Comparison of ENCODE assay signal across 24 cellular contexts in the genomic region with DNA sequence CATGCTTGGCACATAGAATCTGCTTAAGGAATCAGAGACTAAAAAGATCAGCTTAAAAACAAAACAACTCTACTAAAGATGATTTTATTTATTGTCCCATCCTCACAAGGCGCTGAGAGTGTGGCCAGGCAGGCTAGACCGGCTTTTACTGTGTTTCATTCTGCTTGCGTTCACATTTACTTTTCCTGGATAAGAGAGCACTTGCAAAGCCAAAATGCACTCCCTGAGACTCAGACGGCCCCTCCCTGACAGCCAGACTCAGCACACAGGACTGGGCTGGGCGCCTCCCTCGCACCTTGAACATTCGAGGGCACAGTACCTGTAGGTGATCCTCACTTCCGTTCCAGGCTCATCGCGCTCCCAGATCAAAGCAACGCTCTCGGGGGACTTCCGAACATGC. TPM values are rescaled to one million over a fixed set of nuclear protein-coding genes. Genes with fewer than 3 reads are reported as not detected.
DNase-seq lines count a peak whose midpoint lies in the region; ATAC-seq, FAIRE-seq and TF ChIP-seq lines count a peak whose summit lies in the region.
"Had no signal": no experiment of that assay in that cellular context is flagged by ENCODE, and none has a peak within 500 bp of the region (broad histone marks: within the 10 kb centered on the region; RNA-seq: fewer than 3 reads in every experiment).

No MANE protein-coding gene starts in this region.

- H4K5ac ChIP-seq in mesendoderm (ENCODE audit: low read length): no peak overlapping the region

- no peaks in the 10 kb centered on the region for H3K27me3 Mint-ChIP-seq in CD4-positive, CD25-positive, alpha-beta regulatory T cell
- H3K27me3 Mint-ChIP-seq: T-cell had no signal

- H3K36me3 Mint-ChIP-seq in CD4-positive, CD25-positive, alpha-beta regulatory T cell: no peaks in the 10 kb centered on the region

- FAIRE-seq in small intestine (lab: Jason Lieb, UNC): no peak

- no peaks in the 10 kb centered on the region for H3K79me2 ChIP-seq in mesendoderm (ENCODE audit: control insufficient read depth, insufficient read depth, low read length)

- H2BK120ac ChIP-seq in mesendoderm (ENCODE audit: low read depth, low read length): no peak overlapping the region

- no peak overlapping the region for H3K9ac ChIP-seq in mesendoderm (ENCODE audit: low read length)

- H3K79me1 ChIP-seq in mesendoderm (ENCODE audit: low read length): no peaks in the 10 kb centered on the region

- no peak for TF ChIP-seq POLR2A in Peyer's patch (IDR thresholded peaks at IDR 0.05)

- H2AK5ac ChIP-seq in mesendoderm (ENCODE audit: low read length): no peak overlapping the region

- no peak overlapping the region for H3K4me3 ChIP-seq in CD4-positive, CD25-positive, alpha-beta regulatory T cell (ENCODE audit: low read depth, low read length)
- no peak overlapping the region for H3K4me3 ChIP-seq in Peyer's patch
- no peak overlapping the region for H3K4me3 ChIP-seq in small intestine (ENCODE audit: low read depth in 1 of 2, low read length in 2 of 2)
- no peak overlapping the region for H3K4me3 ChIP-seq in mesendoderm (ENCODE audit: low read length)
- H3K4me3 ChIP-seq: adrenal gland, GM23338, thoracic aorta had no signal

- H3K18ac ChIP-seq in mesendoderm (ENCODE audit: low read length): no peak overlapping the region

- H2BK15ac ChIP-seq in mesendoderm (replicated peaks; ENCODE audit: low read depth): no peak overlapping the region

- WGBS in small intestine, 3 donors: 62 to 81% (median 68%) methylated on average over 13 of the region's 13 CpGs
- WGBS in mesendoderm (ENCODE audit: extremely low coverage, insufficient coverage, low lambda C conversion rate): no CpG with 5 or more reads among the region's 13 CpGs

- peaks cover 0 to 56% (median 29%) of the 10 kb centered on the region in 4 donors for H3K4me1 Mint-ChIP-seq in CD4-positive, CD25-positive, alpha-beta regulatory T cell

- no peak overlapping the region for H3K4ac ChIP-seq in mesendoderm (ENCODE audit: low read depth, low read length)

- no peak overlapping the region for H3K4me3 Mint-ChIP-seq in CD4-positive, CD25-positive, alpha-beta regulatory T cell
- H3K4me3 Mint-ChIP-seq: GM23338, T-cell had no signal

- no peaks in the 10 kb centered on the region for H3K9me3 ChIP-seq in CD4-positive, CD25-positive, alpha-beta regulatory T cell (ENCODE audit: control insufficient read depth in 2 of 2, low read length in 2 of 2)
- no peaks in the 10 kb centered on the region for H3K9me3 ChIP-seq in Peyer's patch
- no peaks in the 10 kb centered on the region for H3K9me3 ChIP-seq in small intestine (ENCODE audit: control insufficient read depth, low read depth)
- H3K9me3 ChIP-seq: adrenal gland, thoracic aorta had no signal

- no peak overlapping the region for H3K27ac ChIP-seq in CD4-positive, CD25-positive, alpha-beta regulatory T cell (ENCODE audit: insufficient read depth, low read length, poor library complexity, severe bottlenecking)
- H3K27ac ChIP-seq in Peyer's patch (peak overlapping the region in 1 of 4 donors; percentile 38), foreskin keratinocyte (no peak overlapping the region), small intestine (ENCODE audit: low read depth in 1 of 2, low read length in 1 of 2) (no peak overlapping the region), mesendoderm (ENCODE audit: low read depth, low read length) (no peak overlapping the region)
- H3K27ac ChIP-seq: adrenal gland, thoracic aorta had no signal

- peaks cover 11% of the 10 kb centered on the region for H3K4me1 ChIP-seq in CD4-positive, CD25-positive, alpha-beta regulatory T cell (ENCODE audit: control insufficient read depth, insufficient read depth, low read length, poor library complexity, severe bottlenecking)
- peaks cover 5 to 87% (median 16%) of the 10 kb centered on the region in 4 donors for H3K4me1 ChIP-seq in Peyer's patch
- H3K4me1 ChIP-seq in foreskin keratinocyte: no peaks in the 10 kb centered on the region
- H3K4me1 ChIP-seq in small intestine (ENCODE audit: control insufficient read depth in 2 of 2, insufficient read depth in 1 of 2, low read depth in 1 of 2, low read length in 1 of 2): peaks cover 3 to 11% of the 10 kb centered on the region in 2 donors
- no peaks in the 10 kb centered on the region for H3K4me1 ChIP-seq in mesendoderm (ENCODE audit: control insufficient read depth, low read depth, low read length)

- H3K56ac ChIP-seq in mesendoderm (ENCODE audit: low read length): no peak overlapping the region

- H3K36me3 ChIP-seq in CD4-positive, CD25-positive, alpha-beta regulatory T cell (ENCODE audit: control insufficient read depth, insufficient read depth, low read length): peaks cover 23% of the 10 kb centered on the region
- peaks cover 0 to 32% (median 0%) of the 10 kb centered on the region in 3 donors for H3K36me3 ChIP-seq in Peyer's patch
- H3K36me3 ChIP-seq in small intestine (ENCODE audit: control insufficient read depth in 2 of 2, insufficient read depth in 2 of 2, low read length in 2 of 2): peaks cover 0 to 5% of the 10 kb centered on the region in 2 donors
- H3K36me3 ChIP-seq in mesendoderm (ENCODE audit: control insufficient read depth, insufficient read depth, low read length): no peaks in the 10 kb centered on the region

- ATAC-seq in CD4-positive, CD25-positive, alpha-beta regulatory T cell (ENCODE audit: low read depth in 2 of 2): no peak
- peak; percentile 18 for ATAC-seq in foreskin keratinocyte
- ATAC-seq: GM23338, T-cell had no signal

- no peak overlapping the region for H4K8ac ChIP-seq in mesendoderm (ENCODE audit: low read depth, low read length)

- no peak overlapping the region for H2BK5ac ChIP-seq in mesendoderm (ENCODE audit: low read length)

- H3K27me3 ChIP-seq in CD4-positive, CD25-positive, alpha-beta regulatory T cell (ENCODE audit: control insufficient read depth, insufficient read depth, low read length): no peaks in the 10 kb centered on the region
- no peaks in the 10 kb centered on the region for H3K27me3 ChIP-seq in Peyer's patch
- H3K27me3 ChIP-seq in foreskin keratinocyte: no peaks in the 10 kb centered on the region
- H3K27me3 ChIP-seq in small intestine (ENCODE audit: control insufficient read depth in 2 of 2, insufficient read depth in 2 of 2, low read length in 2 of 2): no peaks in the 10 kb centered on the region
- no peaks in the 10 kb centered on the region for H3K27me3 ChIP-seq in mesendoderm (ENCODE audit: insufficient read depth, low read length, poor library complexity)
- H3K27me3 ChIP-seq: adrenal gland had no signal

- no peak overlapping the region for H3K23ac ChIP-seq in mesendoderm (ENCODE audit: low read length)

- H3K9me3 Mint-ChIP-seq in CD4-positive, CD25-positive, alpha-beta regulatory T cell: no peaks in the 10 kb centered on the region
- H3K9me3 Mint-ChIP-seq: GM23338, T-cell had no signal

- no peak for DNase-seq in CD4-positive, CD25-positive, alpha-beta regulatory T cell
- DNase-seq in Peyer's patch (peak in 2 of 3 donors; percentile 61 to 66), foreskin keratinocyte (no peak), small intestine (peak; percentile 57), DMS 273 treated with DMSO at 0.1 percent for 48 hours (lab: John Stamatoyannopoulos, UW) (no peak), mesendoderm (no peak), D341Med (ENCODE audit: low spot score) (no peak)
- DNase-seq: activated CD4-positive, alpha-beta T cell treated with anti-CD3 and anti-CD28 coated beads for 4 hours; activated gamma-delta T cell; DND-41; erythroblast; KG1; NCI-H187 treated with DMSO at 0.1 percent for 48 hours; NCI-H226; NCI-H82; OCI-M1; SIG-M5 had no signal

- TF ChIP-seq CTCF in Peyer's patch (IDR thresholded peaks at IDR 0.05) (no peak), foreskin keratinocyte (conservative IDR thresholded peaks at IDR 0.05) (no peak)

- H3K4me2 ChIP-seq in mesendoderm (ENCODE audit: low read length): no peak overlapping the region
- H3K4me2 ChIP-seq: GM23338 had no signal

- H3K27ac Mint-ChIP-seq in CD4-positive, CD25-positive, alpha-beta regulatory T cell: peak overlapping the region; percentile 78 to 88 (median 83)
- H3K27ac Mint-ChIP-seq: GM23338 had no signal

RNA-seq across cellular contexts. Expression of gene ACSS1, which starts 10.2 kb away (rescaled TPM):
- 38.7 TPM for total RNA-seq in CD4-positive, CD25-positive, alpha-beta regulatory T cell
- 10 to 100 TPM; 39.8 to 47.3 (median 40.9) TPM for polyA plus RNA-seq in CD4-positive, CD25-positive, alpha-beta regulatory T cell
- total RNA-seq in Peyer's patch (100 to 1,000 TPM in 3 of 4 donors, 10 to 100 TPM in 1; 49.5 to 160 (median 134) TPM), foreskin keratinocyte (4.6 and 4.7 TPM in 2 replicates)
- polyA plus RNA-seq in foreskin keratinocyte (4.0 and 4.1 TPM in 2 replicates), small intestine (10 to 100 TPM; 27.9 to 65.8 (median 45.1) TPM)
- 0.15 TPM for polyA plus RNA-seq in mesendoderm (2013, experiment 1 of 2)
- polyA plus RNA-seq in mesendoderm (2013, experiment 2 of 2): 0.21 TPM

RNA-seq across cellular contexts. Expression of gene VSX1, which starts 34.2 kb away (rescaled TPM):
- not detected for total RNA-seq in CD4-positive, CD25-positive, alpha-beta regulatory T cell
- polyA plus RNA-seq in CD4-positive, CD25-positive, alpha-beta regulatory T cell: not detected
- total RNA-seq in Peyer's patch (not detected), foreskin keratinocyte (not detected in 2 replicates)
- polyA plus RNA-seq in foreskin keratinocyte (not detected in 2 replicates), small intestine (under 1 TPM in 1 of 3 donors, not detected in 2; 0.04 TPM)
- not detected for polyA plus RNA-seq in mesendoderm (2013, experiment 1 of 2)
- not detected for polyA plus RNA-seq in mesendoderm (2013, experiment 2 of 2)
- total RNA-seq: bronchial epithelial cell, glomerular endothelial cell, renal cortical epithelial cell, T-cell, thoracic aorta had no signal
- polyA plus RNA-seq: GM23338 had no signal

RNA-seq across cellular contexts. Expression of gene APMAP, which starts 55.2 kb away (rescaled TPM):
- 28.2 TPM for total RNA-seq in CD4-positive, CD25-positive, alpha-beta regulatory T cell
- polyA plus RNA-seq in CD4-positive, CD25-positive, alpha-beta regulatory T cell: 10 to 100 TPM; 68.4 to 83.2 (median 72.4) TPM
- total RNA-seq in Peyer's patch (10 to 100 TPM; 19.0 to 40.9 (median 31.6) TPM), foreskin keratinocyte (67.8 and 70.8 TPM in 2 replicates)
- polyA plus RNA-seq in foreskin keratinocyte (62.4 and 67.2 TPM in 2 replicates), small intestine (10 to 100 TPM; 12.3 to 50.9 (median 18.6) TPM)
- polyA plus RNA-seq in mesendoderm (2013, experiment 1 of 2): 39.6 TPM
- polyA plus RNA-seq in mesendoderm (2013, experiment 2 of 2): 38.0 TPM

Comparison
In these comparisons a context has a peak if more than half of its experiments do, and no peak if none do; other contexts are left out.
1. DNase-seq: peak in Peyer's patch (2 of 3) and small intestine (single experiment); none in CD4-positive, CD25-positive, alpha-beta regulatory T cell (0 of 3), foreskin keratinocyte (0 of 2), DMS 273 treated with DMSO at 0.1 percent for 48 hours (single experiment), mesendoderm (single experiment) and D341Med (single experiment).